Comparison of ENCODE assay signal across 23 cellular contexts in the genomic region with DNA sequence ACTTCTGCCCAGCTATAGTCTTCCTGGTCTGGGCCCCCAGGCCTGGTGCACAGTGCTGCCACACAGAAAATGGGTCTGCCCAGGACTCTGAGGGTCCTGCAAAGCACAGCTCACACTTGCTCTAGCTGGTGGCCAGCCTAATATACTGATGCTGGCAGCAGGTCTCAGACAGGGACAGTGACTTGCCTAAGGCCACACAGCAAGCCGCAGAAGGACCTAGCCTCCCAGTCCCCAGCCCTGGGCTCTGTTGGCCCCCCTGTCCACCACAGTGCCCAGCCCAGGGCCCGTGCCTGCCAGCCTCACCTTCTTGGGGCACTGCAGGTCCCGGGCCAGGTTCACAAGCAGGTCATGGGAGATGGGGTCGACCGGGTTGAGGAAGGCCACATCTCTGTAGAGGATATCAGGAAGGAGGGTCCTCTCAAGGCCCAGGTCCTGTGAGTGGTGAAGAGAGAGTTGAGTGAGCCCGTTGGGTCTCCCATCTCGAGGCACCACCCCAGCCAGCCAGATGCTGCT. TPM values are rescaled to one million over a fixed set of nuclear protein-coding genes. Genes with fewer than 3 reads are reported as not detected.
DNase-seq lines count a peak whose midpoint lies in the region; ATAC-seq and TF ChIP-seq lines count a peak whose summit lies in the region.
"Had no signal": no experiment of that assay in that cellular context is flagged by ENCODE, and none has a peak within 500 bp of the region (broad histone marks: within the 10 kb centered on the region; RNA-seq: fewer than 3 reads in every experiment).

No MANE protein-coding gene starts in this region.

- dilution Hi-C loops in mammary epithelial cell (cut with HindIII; ENCODE audit: low sequenced_read_pairs): no loop called here

- DNase-seq in breast epithelium (ENCODE audit: low spot score in 2 of 2) (no peak), mammary epithelial cell (no peak), posterior vena cava (ENCODE audit: low spot score) (peak; percentile 58), aorta (peak; percentile 37 to 59), foreskin keratinocyte (no peak), OCI-LY7 (ENCODE audit: low spot score) (no peak)
- DNase-seq in central memory CD4-positive, alpha-beta T cell: no peak
- DNase-seq: DMS153; DND-41; IMR-90; KG1; MG63; NCI-H1105 treated with DMSO at 0.1 percent for 48 hours; NCI-H2029; NCI-H446 treated with DMSO at 0.1 percent for 48 hours; NCI-H526; NCI-H82; NK-92 treated with Interleukin-12 subunit alpha and Interleukin-12 subunit beta, amount 100 ng/mL, for 24 hours; PC-9 had no signal

- POLR2A ChIA-PET in OCI-LY7 (lab: Charles Lee): no interaction called here

- H3K4me2 ChIP-seq in mammary epithelial cell (ENCODE audit: insufficient read depth, low read depth, low read length): no peak overlapping the region
- H3K4me2 ChIP-seq in OCI-LY7 (ENCODE audit: low read length): no peak overlapping the region
- H3K4me2 ChIP-seq: PC-9 had no signal

- H3K27ac ChIP-seq in breast epithelium (peak overlapping the region; percentile 72 to 87), mammary epithelial cell (ENCODE audit: insufficient read depth, low read depth, low read length) (no peak overlapping the region), cingulate gyrus (ENCODE audit: low read depth, low read length) (peak overlapping the region; percentile 92), aorta (ENCODE audit: low read depth in 1 of 2, low read length in 2 of 2) (no peak overlapping the region), foreskin keratinocyte (no peak overlapping the region), OCI-LY7 (ENCODE audit: low read depth, low read length, poor library complexity, severe bottlenecking) (no peak overlapping the region)
- H3K27ac ChIP-seq: 22Rv1, PC-9 had no signal

- WGBS in mammary epithelial cell (ENCODE audit: low coverage, missing lambda C conversion rate): 81% methylated on average over 7 of the region's 7 CpGs
- WGBS in aorta, 2 donors: 91% methylated on average over 7 of the region's 7 CpGs

- ATAC-seq in aorta (ENCODE audit: low FRiP score): no peak
- no peak for ATAC-seq in foreskin keratinocyte
- ATAC-seq: HCT116, Right ventricle myocardium inferior had no signal

- CTCF ChIA-PET in mammary epithelial cell (lab: Charles Lee; ENCODE audit: low non-redundant PET): no interaction called here
- CTCF ChIA-PET in OCI-LY7 (lab: Charles Lee; ENCODE audit: unreplicated experiment): no interaction called here

- H3K36me3 ChIP-seq in breast epithelium: no peaks in the 10 kb centered on the region
- no peaks in the 10 kb centered on the region for H3K36me3 ChIP-seq in mammary epithelial cell (ENCODE audit: insufficient read depth, low read length)
- no peaks in the 10 kb centered on the region for H3K36me3 ChIP-seq in aorta (ENCODE audit: control insufficient read depth in 1 of 2, insufficient read depth in 2 of 2, low read length in 1 of 2)
- H3K36me3 ChIP-seq in OCI-LY7 (ENCODE audit: insufficient read depth, low read length): no peaks in the 10 kb centered on the region
- H3K36me3 ChIP-seq: MG63 had no signal

- H3K4me3 ChIP-seq in breast epithelium: no peak overlapping the region
- H3K4me3 ChIP-seq in mammary epithelial cell (replicated peaks in 1 of 3; ENCODE audit: insufficient read depth in 1 of 3, low read depth in 2 of 3, low read length in 3 of 3): no peak overlapping the region
- H3K4me3 ChIP-seq in aorta (ENCODE audit: low read length in 2 of 2): no peak overlapping the region
- no peak overlapping the region for H3K4me3 ChIP-seq in OCI-LY7 (ENCODE audit: low read depth, low read length, poor library complexity, severe bottlenecking)
- H3K4me3 ChIP-seq: MG63, PC-9 had no signal

- TF ChIP-seq CTCF in breast epithelium (IDR thresholded peaks at IDR 0.05) (no peak), mammary epithelial cell (conservative IDR thresholded peaks at IDR 0.05 in 1 of 2, IDR thresholded peaks at IDR 0.05 in 1 of 2; ENCODE audit: extremely low read depth in 1 of 2, insufficient read depth in 1 of 2, low read depth in 1 of 2, low read length in 2 of 2) (no peak), foreskin keratinocyte (conservative IDR thresholded peaks at IDR 0.05) (no peak), OCI-LY7 (conservative IDR thresholded peaks at IDR 0.05; ENCODE audit: low read length) (no peak)

- H3K4me1 ChIP-seq in breast epithelium (peaks cover 7 to 40% of the 10 kb centered on the region in 2 donors), mammary epithelial cell (ENCODE audit: insufficient read depth, low read length) (peaks cover 22% of the 10 kb centered on the region), aorta (ENCODE audit: control insufficient read depth in 1 of 2, insufficient read depth in 2 of 2, low read length in 2 of 2) (no peaks in the 10 kb centered on the region), foreskin keratinocyte (no peaks in the 10 kb centered on the region), OCI-LY7 (ENCODE audit: insufficient read depth, low read length, poor library complexity, severe bottlenecking) (no peaks in the 10 kb centered on the region)

- H3K79me2 ChIP-seq in mammary epithelial cell (ENCODE audit: insufficient read depth, low read length) (no peaks in the 10 kb centered on the region), OCI-LY7 (ENCODE audit: insufficient read depth, low read depth, low read length) (no peaks in the 10 kb centered on the region)

- H3K27me3 ChIP-seq in breast epithelium: no peaks in the 10 kb centered on the region
- no peaks in the 10 kb centered on the region for H3K27me3 ChIP-seq in mammary epithelial cell (ENCODE audit: insufficient read depth, low read length)
- H3K27me3 ChIP-seq in aorta (ENCODE audit: control insufficient read depth in 1 of 2, insufficient read depth in 2 of 2, low read length in 1 of 2): no peaks in the 10 kb centered on the region
- H3K27me3 ChIP-seq in foreskin keratinocyte: no peaks in the 10 kb centered on the region
- H3K27me3 ChIP-seq: MG63 had no signal

- intact Hi-C loops in breast epithelium (cut with DNase I; ENCODE audit: low total_unique reads) (no loop called here), mammary epithelial cell (cut with micrococcal nuclease) (loop anchor here (5.0 kb wide), 1 partner anchor 32 kb away; a partner anchor contains a TSS), posterior vena cava (cut with DNase I) (no loop called here), aorta (cut with DNase I) (no loop called here), OCI-LY7 (cut with micrococcal nuclease; ENCODE audit: unreplicated experiment) (no loop called here)

- no TSS peak for BruUV-seq in mammary epithelial cell (replicated peaks; lab: Mats Ljungman, UMichigan)
- BruUV-seq in OCI-LY7 (replicated peaks; lab: Mats Ljungman, UMichigan): no TSS peak

- H3K9ac ChIP-seq in mammary epithelial cell (ENCODE audit: insufficient read depth, low read length): no peak overlapping the region

- no peaks in the 10 kb centered on the region for H3K9me2 ChIP-seq in OCI-LY7 (ENCODE audit: insufficient read depth, low read length)

- H4K20me1 ChIP-seq in mammary epithelial cell (ENCODE audit: insufficient read depth, low read length) (no peaks in the 10 kb centered on the region), OCI-LY7 (ENCODE audit: insufficient read depth, low read length) (no peaks in the 10 kb centered on the region)

- in situ Hi-C loops in mammary epithelial cell (cut with MboI; ENCODE audit: low sequenced_read_pairs in 2 of 2): no loop called here

- H3K9me3 ChIP-seq in breast epithelium (no peaks in the 10 kb centered on the region), mammary epithelial cell (replicated peaks; ENCODE audit: insufficient read depth, low read length) (no peaks in the 10 kb centered on the region), aorta (ENCODE audit: control insufficient read depth, low read length) (no peaks in the 10 kb centered on the region), OCI-LY7 (ENCODE audit: low read length) (no peaks in the 10 kb centered on the region)
- H3K9me3 ChIP-seq: MG63 had no signal

- no peak for TF ChIP-seq POLR2A in breast epithelium (IDR thresholded peaks at IDR 0.05)

- H2AFZ ChIP-seq in mammary epithelial cell (ENCODE audit: low read depth, low read length) (no peak overlapping the region), OCI-LY7 (ENCODE audit: low read length) (no peak overlapping the region)
- H2AFZ ChIP-seq: PC-9 had no signal

RNA-seq across cellular contexts. Expression of a gene that starts 3.3 kb away (rescaled TPM):
- total RNA-seq in breast epithelium: 10 to 100 TPM; 10.7 to 23.1 (median 20.0) TPM
- total RNA-seq in mammary epithelial cell: 10 to 100 TPM; 11.5 to 17.3 TPM
- 6.9 TPM for polyA plus RNA-seq in mammary epithelial cell
- 1.9 TPM for polyA minus RNA-seq in mammary epithelial cell
- total RNA-seq in posterior vena cava: 1 to 10 TPM; 6.6 to 9.3 TPM
- 10 to 100 TPM in 1 of 2 donors, 1 to 10 TPM in 1; 4.6 to 15.0 TPM for total RNA-seq in aorta
- 10 to 100 TPM in 1 of 2 donors, 1 to 10 TPM in 1; 6.1 to 47.7 TPM for polyA plus RNA-seq in aorta
- 6.5 and 8.5 TPM in 2 replicates for total RNA-seq in foreskin keratinocyte
- 8.4 and 11.4 TPM in 2 replicates for polyA plus RNA-seq in foreskin keratinocyte
- not detected in 2 replicates for total RNA-seq in OCI-LY7 (2014; rRNA removed; shearing (Covaris generic))
- not detected in 2 replicates for total RNA-seq in OCI-LY7 (2022)

RNA-seq across cellular contexts. Expression of a gene that starts 13.4 kb away (rescaled TPM):
- total RNA-seq in breast epithelium: 1 to 10 TPM; 3.4 to 8.5 (median 4.6) TPM
- 10 to 100 TPM; 10.9 to 26.5 TPM for total RNA-seq in mammary epithelial cell
- 14.6 TPM for polyA plus RNA-seq in mammary epithelial cell
- polyA minus RNA-seq in mammary epithelial cell: 18.3 TPM
- 1 to 10 TPM; 5.1 to 6.3 TPM for total RNA-seq in posterior vena cava
- 10 to 100 TPM in 1 of 2 donors, 1 to 10 TPM in 1; 4.0 to 14.2 TPM for total RNA-seq in aorta
- 10 to 100 TPM; 14.3 to 24.1 TPM for polyA plus RNA-seq in aorta
- total RNA-seq in foreskin keratinocyte: 4.1 and 10.1 TPM in 2 replicates
- polyA plus RNA-seq in foreskin keratinocyte: 4.5 and 15.2 TPM in 2 replicates
- total RNA-seq in OCI-LY7 (2014; rRNA removed; shearing (Covaris generic)): 5.8 and 14.0 TPM in 2 replicates
- total RNA-seq in OCI-LY7 (2022): 4.0 and 5.1 TPM in 2 replicates

RNA-seq across cellular contexts. Expression of a gene that starts 33.8 kb away (rescaled TPM):
- total RNA-seq in breast epithelium: 100 to 1,000 TPM; 105 to 148 (median 124) TPM
- 10 to 100 TPM; 74.8 to 99.7 TPM for total RNA-seq in mammary epithelial cell
- 358 TPM for polyA plus RNA-seq in mammary epithelial cell
- polyA minus RNA-seq in mammary epithelial cell: 282 TPM
- 10 to 100 TPM; 42.5 to 54.0 TPM for total RNA-seq in posterior vena cava
- 10 to 100 TPM; 43.4 to 44.8 TPM for total RNA-seq in aorta
- 10 to 100 TPM; 75.2 to 91.4 TPM for polyA plus RNA-seq in aorta
- 176 and 223 TPM in 2 replicates for total RNA-seq in foreskin keratinocyte
- 239 and 282 TPM in 2 replicates for polyA plus RNA-seq in foreskin keratinocyte
- total RNA-seq in OCI-LY7 (2014; rRNA removed; shearing (Covaris generic)): 264 and 278 TPM in 2 replicates
- total RNA-seq in OCI-LY7 (2022): 153 and 166 TPM in 2 replicates

RNA-seq across cellular contexts. Expression of a gene that starts 34.6 kb away (rescaled TPM):
- total RNA-seq in breast epithelium: 100 to 1,000 TPM in 1 of 3 donors, 10 to 100 TPM in 2; 89.6 to 177 (median 91.4) TPM
- 10 to 100 TPM; 60.9 to 98.7 TPM for total RNA-seq in mammary epithelial cell
- polyA plus RNA-seq in mammary epithelial cell: 88.8 TPM
- 60.4 TPM for polyA minus RNA-seq in mammary epithelial cell
- total RNA-seq in posterior vena cava: 10 to 100 TPM; 73.5 to 82.1 TPM
- total RNA-seq in aorta: 10 to 100 TPM; 60.7 to 67.0 TPM
- 10 to 100 TPM; 42.2 to 71.6 TPM for polyA plus RNA-seq in aorta
- 73.6 and 74.9 TPM in 2 replicates for total RNA-seq in foreskin keratinocyte
- polyA plus RNA-seq in foreskin keratinocyte: 56.1 and 58.1 TPM in 2 replicates
- 80.4 and 144 TPM in 2 replicates for total RNA-seq in OCI-LY7 (2014; rRNA removed; shearing (Covaris generic))
- total RNA-seq in OCI-LY7 (2022): 114 and 129 TPM in 2 replicates

Comparison
In these comparisons a context has a peak if more than half of its experiments do, and no peak if none do; other contexts are left out.
1. H3K27ac ChIP-seq: peak in breast epithelium (2 of 2) and cingulate gyrus (single experiment); none in mammary epithelial cell (single experiment), aorta (0 of 2), foreskin keratinocyte (single experiment) and OCI-LY7 (single experiment).
2. DNase-seq: peak in posterior vena cava (single experiment) and aorta (2 of 2); none in breast epithelium (0 of 2), mammary epithelial cell (single experiment), central memory CD4-positive, alpha-beta T cell (single experiment), foreskin keratinocyte (0 of 2) and OCI-LY7 (single experiment).